ENCODE assay signal across 25 cellular contexts in genomic region chr9:89366711-89367110, GRCh38. TPM values are rescaled to one million over a fixed set of nuclear protein-coding genes. Genes with fewer than 3 reads are reported as not detected.
A peak's percentile ranks its signal among the peaks of the same experiment; 100 is the strongest.
DNase-seq lines count a peak whose midpoint lies in the region; ATAC-seq and TF ChIP-seq lines count a peak whose summit lies in the region.
"Had no signal": no experiment of that assay in that cellular context is flagged by ENCODE, and none has a peak within 500 bp of the region (broad histone marks: within the 10 kb centered on the region; RNA-seq: fewer than 3 reads in every experiment).

No MANE protein-coding gene starts in this region.

- H3K27ac Mint-ChIP-seq in activated T-cell treated with anti-CD3 and anti-CD28 coated beads, Interleukin-2, amount 50 U/mL, for 24 hours = peak overlapping the region; percentile 77
- peak overlapping the region; percentile 41 for H3K27ac Mint-ChIP-seq in CD8-positive, alpha-beta T cell
- peak overlapping the region; percentile 36 to 39 for H3K27ac Mint-ChIP-seq in T-cell
- no peak overlapping the region for H3K27ac Mint-ChIP-seq in HFFc6
- H3K27ac Mint-ChIP-seq: activated naive CD8-positive, alpha-beta T cell treated with anti-CD3 and anti-CD28 coated beads, Interleukin-2, amount 10 ng/mL, durations not matched to agents 7 days and 5 days; stimulated activated memory B cell treated with anti-CD40 and anti-IgM and Interleukin-4, amounts not matched to agents 10 μg/mL and 1 μg/mL and 100 μg/mL, for 72 hours had no signal

- ATAC-seq in CD8-positive, alpha-beta T cell = no peak
- ATAC-seq in T-cell (replicated peaks in 1 of 4) (no peak), GM19328 (IDR thresholded peaks at IDR 0.05; ENCODE audit: unreplicated experiment) (no peak)
- ATAC-seq: GM12878; mucosa of descending colon; PC-3; stimulated activated memory B cell treated with anti-CD40 and anti-IgM and Interleukin-4, amounts not matched to agents 10 μg/mL and 1 μg/mL and 100 μg/mL, for 72 hours had no signal

- H3K4me1 ChIP-seq in CD8-positive, alpha-beta T cell (ENCODE audit: insufficient read depth, low read length) = no peaks in the 10 kb centered on the region
- H3K4me1 ChIP-seq in neutrophil (ENCODE audit: control insufficient read depth in 1 of 2, insufficient read depth in 1 of 2, low read depth in 1 of 2, low read length in 1 of 2) = no peaks in the 10 kb centered on the region
- H3K4me1 ChIP-seq: BLaER1, prostate gland, tibial artery had no signal

- CTCF ChIA-PET in CD8-positive, alpha-beta T cell (lab: Charles Lee) = interaction anchor here (1.0 kb wide), 1 partner anchor 33 kb away, joined by 4 read pairs; no protein-coding TSS in a partner anchor
- CTCF ChIA-PET in T-cell (lab: Charles Lee) = interaction anchor here in 1 of 2 donors (1.0 kb wide), 1 partner anchor 182 kb away, joined by 3 read pairs; no protein-coding TSS in a partner anchor

- peaks cover 10% of the 10 kb centered on the region for H3K36me3 ChIP-seq in CD8-positive, alpha-beta T cell (ENCODE audit: insufficient read depth, low read length)
- peaks cover 82% of the 10 kb centered on the region for H3K36me3 ChIP-seq in neutrophil

- TF ChIP-seq CTCF in CD8-positive, alpha-beta T cell (IDR thresholded peaks at IDR 0.05) = no peak
- TF ChIP-seq CTCF in neutrophil (IDR thresholded peaks at IDR 0.05) (no peak), HFFc6 (IDR thresholded peaks at IDR 0.05) (no peak)

- H3K4me1 Mint-ChIP-seq in activated T-cell treated with anti-CD3 and anti-CD28 coated beads, Interleukin-2, amount 50 U/mL, for 24 hours (ENCODE audit: low read depth) = peaks cover 13% of the 10 kb centered on the region
- H3K4me1 Mint-ChIP-seq in CD8-positive, alpha-beta T cell (ENCODE audit: low read depth) = no peaks in the 10 kb centered on the region
- H3K4me1 Mint-ChIP-seq in T-cell (peaks cover 5 to 7% (median 6%) of the 10 kb centered on the region in 3 donors), HFFc6 (ENCODE audit: low read depth) (no peaks in the 10 kb centered on the region)
- H3K4me1 Mint-ChIP-seq: neural crest cell had no signal

- no peaks in the 10 kb centered on the region for H3K27me3 ChIP-seq in CD8-positive, alpha-beta T cell (ENCODE audit: insufficient read depth, low read length)
- no peaks in the 10 kb centered on the region for H3K27me3 ChIP-seq in neutrophil
- H3K27me3 ChIP-seq: BLaER1, tibial artery had no signal

- POLR2A ChIA-PET in CD8-positive, alpha-beta T cell (lab: Charles Lee) = no interaction called here
- POLR2A ChIA-PET in T-cell (lab: Charles Lee) = no interaction called here

- peaks cover 30% of the 10 kb centered on the region for H3K36me3 Mint-ChIP-seq in activated T-cell treated with anti-CD3 and anti-CD28 coated beads, Interleukin-2, amount 50 U/mL, for 24 hours (ENCODE audit: low read depth)
- H3K36me3 Mint-ChIP-seq in CD8-positive, alpha-beta T cell = peaks cover 10% of the 10 kb centered on the region
- H3K36me3 Mint-ChIP-seq in T-cell = peaks cover 13% of the 10 kb centered on the region
- no peaks in the 10 kb centered on the region; the same call in 1 of the 2 replicates for H3K36me3 Mint-ChIP-seq in HFFc6 (ENCODE audit: low read depth)
- H3K36me3 Mint-ChIP-seq: activated naive CD8-positive, alpha-beta T cell treated with anti-CD3 and anti-CD28 coated beads, Interleukin-2, amount 10 ng/mL, durations not matched to agents 7 days and 5 days had no signal

- no peak for DNase-seq in activated T-cell treated with anti-CD3 and anti-CD28 coated beads, Interleukin-2, amount 50 U/mL, for 24 hours
- DNase-seq in activated T-cell treated with anti-CD3 and anti-CD28 coated beads, Interleukin-2, amount 50 U/mL, for 48 hours = no peak
- DNase-seq in CD8-positive, alpha-beta T cell = no peak
- DNase-seq in T-cell (no peak), SK-N-DZ (ENCODE audit: low spot score) (no peak), HFFc6 (no peak)
- DNase-seq: activated CD8-positive, alpha-beta memory T cell treated with anti-CD3 and anti-CD28 coated beads, Interleukin-2, amount 50 U/mL, for 48 hours; Calu3; glutamatergic neuron; KG1; mucosa of descending colon; NCI-H146; NCI-H510A; PC-3; SHP77 had no signal

- H3K4me3 ChIP-seq in CD8-positive, alpha-beta T cell (ENCODE audit: low read depth, low read length) = no peak overlapping the region
- no peak overlapping the region for H3K4me3 ChIP-seq in neutrophil (ENCODE audit: low read depth in 1 of 2, low read length in 1 of 2)
- H3K4me3 ChIP-seq: BLaER1, GM12878, lung, mucosa of descending colon, prostate gland, tibial artery had no signal

- no peak overlapping the region for H3K4me3 Mint-ChIP-seq in activated T-cell treated with anti-CD3 and anti-CD28 coated beads, Interleukin-2, amount 50 U/mL, for 24 hours
- H3K4me3 Mint-ChIP-seq in CD8-positive, alpha-beta T cell = no peak overlapping the region
- H3K4me3 Mint-ChIP-seq in T-cell (no peak overlapping the region), HFFc6 (no peak overlapping the region)
- H3K4me3 Mint-ChIP-seq: activated naive CD8-positive, alpha-beta T cell treated with anti-CD3 and anti-CD28 coated beads, Interleukin-2, amount 10 ng/mL, durations not matched to agents 7 days and 5 days; stimulated activated memory B cell treated with anti-CD40 and anti-IgM and Interleukin-4, amounts not matched to agents 10 μg/mL and 1 μg/mL and 100 μg/mL, for 72 hours had no signal

- H3K9me3 Mint-ChIP-seq in activated T-cell treated with anti-CD3 and anti-CD28 coated beads, Interleukin-2, amount 50 U/mL, for 24 hours = no peaks in the 10 kb centered on the region
- no peaks in the 10 kb centered on the region for H3K9me3 Mint-ChIP-seq in CD8-positive, alpha-beta T cell
- no peaks in the 10 kb centered on the region for H3K9me3 Mint-ChIP-seq in T-cell
- H3K9me3 Mint-ChIP-seq in HFFc6 = no peaks in the 10 kb centered on the region
- H3K9me3 Mint-ChIP-seq: activated naive CD8-positive, alpha-beta T cell treated with anti-CD3 and anti-CD28 coated beads, Interleukin-2, amount 10 ng/mL, durations not matched to agents 7 days and 5 days; neural crest cell; stimulated activated memory B cell treated with anti-CD40 and anti-IgM and Interleukin-4, amounts not matched to agents 10 μg/mL and 1 μg/mL and 100 μg/mL, for 72 hours had no signal

- intact Hi-C loops in CD8-positive, alpha-beta T cell (cut with DNase I, micrococcal nuclease) = no loop called here

- H3K9me3 ChIP-seq in CD8-positive, alpha-beta T cell (ENCODE audit: low read length) = no peaks in the 10 kb centered on the region
- no peaks in the 10 kb centered on the region for H3K9me3 ChIP-seq in neutrophil
- H3K9me3 ChIP-seq: BLaER1, mucosa of descending colon, prostate gland, tibial artery had no signal

- H3K27ac ChIP-seq in CD8-positive, alpha-beta T cell (ENCODE audit: low read depth, low read length) = no peak overlapping the region
- peak overlapping the region; percentile 58 for H3K27ac ChIP-seq in neutrophil
- H3K27ac ChIP-seq: BLaER1, prostate gland, tibial artery had no signal

- no peaks in the 10 kb centered on the region for H3K27me3 Mint-ChIP-seq in activated T-cell treated with anti-CD3 and anti-CD28 coated beads, Interleukin-2, amount 50 U/mL, for 24 hours
- H3K27me3 Mint-ChIP-seq in CD8-positive, alpha-beta T cell (ENCODE audit: low read depth) = no peaks in the 10 kb centered on the region
- H3K27me3 Mint-ChIP-seq in T-cell (no peaks in the 10 kb centered on the region), HFFc6 (ENCODE audit: insufficient read depth) (no peaks in the 10 kb centered on the region; the same call in 1 of the 2 replicates)
- H3K27me3 Mint-ChIP-seq: activated naive CD8-positive, alpha-beta T cell treated with anti-CD3 and anti-CD28 coated beads, Interleukin-2, amount 10 ng/mL, durations not matched to agents 7 days and 5 days; stimulated activated memory B cell treated with anti-CD40 and anti-IgM and Interleukin-4, amounts not matched to agents 10 μg/mL and 1 μg/mL and 100 μg/mL, for 72 hours had no signal

RNA-seq across cellular contexts. Expression of gene SECISBP2, which starts 48.4 kb away (rescaled TPM):
- total RNA-seq in CD8-positive, alpha-beta T cell = 10 to 100 TPM; 90.2 to 92.1 TPM
- 100 to 1,000 TPM in 2 of 5 donors, 10 to 100 TPM in 3; 78.8 to 132 (median 87.5) TPM for total RNA-seq in T-cell
- 58.2 and 58.9 TPM in 2 replicates for polyA plus RNA-seq in SK-N-DZ (2014; cell fraction: cytosol; rRNA removed)
- polyA plus RNA-seq in SK-N-DZ (2014; cell fraction: nucleus; rRNA removed) = 77.3 and 101 TPM in 2 replicates
- total RNA-seq in HFFc6 (2021; fragmentation: NEBNext Ultra II Directional; extraction: Animal tissue kit (Norgen Biotek cat#: 25700)) = 10 to 100 TPM; 13.8 to 20.3 (median 17.3) TPM

RNA-seq across cellular contexts. Expression of gene CKS2, which starts 55.7 kb away (rescaled TPM):
- total RNA-seq in CD8-positive, alpha-beta T cell = 1 to 10 TPM; 8.4 to 9.3 TPM
- 10 to 100 TPM in 1 of 5 donors, 1 to 10 TPM in 4; 8.6 to 13.1 (median 9.2) TPM for total RNA-seq in T-cell
- 389 and 393 TPM in 2 replicates for polyA plus RNA-seq in SK-N-DZ (2014; cell fraction: cytosol; rRNA removed)
- polyA plus RNA-seq in SK-N-DZ (2014; cell fraction: nucleus; rRNA removed) = 222 and 336 TPM in 2 replicates
- 100 to 1,000 TPM in 5 of 6 experiments, 10 to 100 TPM in 1; 65.7 to 135 (median 123) TPM for total RNA-seq in HFFc6 (2021; fragmentation: NEBNext Ultra II Directional; extraction: Animal tissue kit (Norgen Biotek cat#: 25700))

Comparison
In these comparisons a context has a peak if more than half of its experiments do, and no peak if none do; other contexts are left out.
1. RNA of gene CKS2, which starts 55.7 kb away (total RNA-seq): 65.7 to 135 TPM in HFFc6; 8.4 to 9.3 TPM in CD8-positive, alpha-beta T cell and 8.6 to 13.1 TPM in T-cell; every median in the first group is over 4 times any median in the second.